Comparison of ENCODE assay signal across 20 cellular contexts in genomic region chr4:17285747-17286146, GRCh38.
"Had no signal": no experiment of that assay in that cellular context is flagged by ENCODE, and none has a peak within 500 bp of the region (broad histone marks: within the 10 kb centered on the region; RNA-seq: fewer than 3 reads in every experiment).

No MANE protein-coding gene starts in this region.

- H3K4me1 ChIP-seq: upper lobe of right lung had no signal

- H3K27me3 ChIP-seq: upper lobe of right lung had no signal

- H3K27ac ChIP-seq: epithelial cell of prostate, upper lobe of right lung had no signal

- FAIRE-seq: bronchial epithelial cell, keratinocyte had no signal

- H3K36me3 ChIP-seq: upper lobe of right lung had no signal

- H3K4me3 ChIP-seq: upper lobe of right lung had no signal

- ATAC-seq: activated T-cell treated with anti-CD3 and anti-CD28 coated beads, Interleukin-2, amount 50 U/mL, for 4 hours; left colon; upper lobe of right lung had no signal

- H3K9me3 ChIP-seq: upper lobe of right lung had no signal

- DNase-seq: activated CD4-positive, alpha-beta T cell treated with anti-CD3 and anti-CD28 coated beads for 4 hours; activated CD4-positive, alpha-beta T cell treated with anti-CD3 and anti-CD28 coated beads, Interleukin-2, amount 50 U/mL, for 48 hours; activated CD4-positive, CD25-positive, alpha-beta regulatory T cell; activated CD8-positive, alpha-beta memory T cell treated with anti-CD3 and anti-CD28 coated beads, Interleukin-2, amount 50 U/mL, for 48 hours; activated naive CD4-positive, alpha-beta T cell treated with Interleukin-2 at 50 U/mL for 16 hours; activated naive CD8-positive, alpha-beta T cell treated with anti-CD3 and anti-CD28 coated beads for 36 hours; activated T-cell treated with anti-CD3 and anti-CD28 coated beads, Interleukin-2, amount 50 U/mL, for 4 hours; cerebellar nuclear complex; cortex of kidney; left colon; mesendoderm; naive B cell; occipital lobe; stimulated activated CD4-positive, alpha-beta T cell treated with anti-CD3 and anti-CD28 coated beads, Interleukin-4, amount 100 ng/mL, for 1 hour; stimulated activated naive CD4-positive, alpha-beta T cell; T1000; upper lobe of right lung had no signal
